Comparison of ENCODE assay signal across 25 cellular contexts in the genomic region with DNA sequence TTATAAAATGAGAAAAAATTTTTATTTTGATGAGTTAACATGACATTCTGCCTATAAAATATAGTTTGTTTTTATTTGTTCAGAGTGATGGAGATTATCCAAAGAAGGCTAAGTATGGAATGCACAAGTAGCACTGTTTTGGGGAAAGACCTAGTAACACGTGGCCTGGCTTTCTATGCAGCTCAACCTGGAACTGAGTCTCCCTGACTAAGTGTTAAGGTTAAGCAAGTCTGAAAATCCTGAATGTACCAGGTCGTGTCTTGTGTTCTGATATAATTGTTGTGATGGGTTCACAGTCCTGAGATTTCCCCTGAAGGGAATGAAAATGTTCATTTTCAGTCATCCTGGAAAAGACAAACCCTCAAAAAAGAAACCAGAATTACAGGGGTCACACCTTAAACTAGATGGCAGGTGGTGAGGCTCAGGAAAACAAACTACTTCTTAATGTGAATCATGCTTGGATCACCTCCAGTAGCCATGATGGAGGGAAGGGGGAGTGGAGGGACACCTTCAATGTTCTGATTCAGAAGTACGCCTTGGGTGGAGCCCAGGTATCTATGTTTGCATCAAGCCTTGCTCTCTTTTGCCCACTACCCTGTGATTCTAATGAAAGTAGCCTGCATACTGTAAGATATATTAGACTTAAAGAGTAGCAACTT.
A peak's percentile ranks its signal among the peaks of the same experiment; 100 is the strongest.
DNase-seq lines count a peak whose midpoint lies in the region; ATAC-seq, FAIRE-seq and TF ChIP-seq lines count a peak whose summit lies in the region.
"Had no signal": no experiment of that assay in that cellular context is flagged by ENCODE, and none has a peak within 500 bp of the region (broad histone marks: within the 10 kb centered on the region; RNA-seq: fewer than 3 reads in every experiment).

No MANE protein-coding gene starts in this region.

- H3K9me3 ChIP-seq in breast epithelium (no peaks in the 10 kb centered on the region), PC-3 (ENCODE audit: low read length) (no peaks in the 10 kb centered on the region)
- H3K9me3 ChIP-seq: A549, BE2C, MG63, Peyer's patch, SJSA1 had no signal

- H3K4me3 ChIP-seq in breast epithelium = no peak overlapping the region
- no peak overlapping the region for H3K4me3 ChIP-seq in PC-3 (ENCODE audit: low read length)
- H3K4me3 ChIP-seq in epithelial cell of esophagus (ENCODE audit: low read length) = no peak overlapping the region
- H3K4me3 ChIP-seq: A549, MG63, Peyer's patch, SJSA1 had no signal

- no peaks in the 10 kb centered on the region for H3F3A ChIP-seq in PC-3 (ENCODE audit: low read length, unreplicated experiment)

- POLR2A ChIA-PET in MCF 10A (lab: Yijun Ruan, JAX) (interaction anchor here (1.2 kb wide), 1 partner anchor 319 kb away, joined by 3 read pairs; no protein-coding TSS in a partner anchor), PC-3 (lab: Charles Lee; ENCODE audit: unreplicated experiment) (no interaction called here)

- peak overlapping the region; percentile 46 for H3K4me2 ChIP-seq in PC-3 (ENCODE audit: low read length)
- H3K4me2 ChIP-seq: A549 had no signal

- H3K4me1 Mint-ChIP-seq in MCF 10A (ENCODE audit: insufficient read depth, unreplicated experiment) = peaks cover 10% of the 10 kb centered on the region
- H3K4me1 Mint-ChIP-seq in type B pancreatic cell (ENCODE audit: unreplicated experiment) = no peaks in the 10 kb centered on the region
- H3K4me1 Mint-ChIP-seq: CD4-positive, CD25-positive, alpha-beta regulatory T cell had no signal

- no peak overlapping the region for H3K27ac ChIP-seq in breast epithelium
- H3K27ac ChIP-seq in PC-3 (ENCODE audit: low read length) = 0 out of 2 replicates have a peak overlapping the region, but pooled peaks have one; percentile 3
- H3K27ac ChIP-seq: A549, Peyer's patch, SJSA1 had no signal

- no peak overlapping the region for H3K9ac ChIP-seq in PC-3 (ENCODE audit: low read length)

- no peaks in the 10 kb centered on the region for H3K9me2 ChIP-seq in PC-3 (replicated peaks; ENCODE audit: low read length)

- peak; percentile 57 for DNase-seq in MCF 10A (ENCODE audit: unreplicated experiment)
- no peak for DNase-seq in breast epithelium (ENCODE audit: low spot score in 2 of 2)
- DNase-seq in PC-3 = peak; percentile 80
- peak; percentile 81 for DNase-seq in epithelial cell of esophagus (ENCODE audit: low read depth)
- DNase-seq in type B pancreatic cell (ENCODE audit: extremely low spot score, unreplicated experiment) = no peak
- no peak for DNase-seq in HTR-8/SVneo (ENCODE audit: insufficient read length, low spot score)
- no peak for DNase-seq in SW 1271 (lab: John Stamatoyannopoulos, UW)
- DNase-seq: BE2C; CD4-positive, CD25-positive, alpha-beta regulatory T cell; GOT3; Karpas-422; MG63; NCI-H1417 treated with DMSO at 0.1 percent for 48 hours; NCI-H1930; NCI-H345; NCI-H526; Peyer's patch had no signal

- H3K27me3 ChIP-seq in breast epithelium (no peaks in the 10 kb centered on the region), PC-3 (ENCODE audit: low read length) (no peaks in the 10 kb centered on the region)
- H3K27me3 ChIP-seq: BE2C, MG63, Peyer's patch, SJSA1 had no signal

- H3K36me3 ChIP-seq in breast epithelium (no peaks in the 10 kb centered on the region), PC-3 (ENCODE audit: low read depth, low read length) (no peaks in the 10 kb centered on the region)
- H3K36me3 ChIP-seq: BE2C, MG63, Peyer's patch, SJSA1 had no signal

- no peak for TF ChIP-seq POLR2A in breast epithelium (IDR thresholded peaks at IDR 0.05)

- no peak overlapping the region for H3K4me3 Mint-ChIP-seq in MCF 10A (ENCODE audit: unreplicated experiment)
- H3K4me3 Mint-ChIP-seq in type B pancreatic cell = no peak overlapping the region
- H3K4me3 Mint-ChIP-seq: CD4-positive, CD25-positive, alpha-beta regulatory T cell; T-helper 1 cell treated with Interleukin-12 subunit alpha and Interleukin-12 subunit beta and Interleukin-4 antibody, amounts not matched to agents 30 μg/mL and 1 μg/mL, for 36 hours had no signal

- H4K20me1 ChIP-seq in PC-3 (ENCODE audit: low read length) = no peaks in the 10 kb centered on the region

- H3K27ac Mint-ChIP-seq in MCF 10A (ENCODE audit: low read depth, unreplicated experiment) (no peak overlapping the region), type B pancreatic cell (peak overlapping the region; percentile 23)
- H3K27ac Mint-ChIP-seq: CD4-positive, CD25-positive, alpha-beta regulatory T cell; T-helper 1 cell treated with Interleukin-12 subunit alpha and Interleukin-12 subunit beta and Interleukin-4 antibody, amounts not matched to agents 30 μg/mL and 1 μg/mL, for 36 hours had no signal

- H3K9me3 Mint-ChIP-seq in MCF 10A (ENCODE audit: unreplicated experiment) = no peaks in the 10 kb centered on the region
- no peaks in the 10 kb centered on the region for H3K9me3 Mint-ChIP-seq in type B pancreatic cell
- H3K9me3 Mint-ChIP-seq: T-helper 1 cell treated with Interleukin-12 subunit alpha and Interleukin-12 subunit beta and Interleukin-4 antibody, amounts not matched to agents 30 μg/mL and 1 μg/mL, for 36 hours had no signal

- H3K27me3 Mint-ChIP-seq in MCF 10A (ENCODE audit: insufficient read depth, unreplicated experiment) (no peaks in the 10 kb centered on the region), type B pancreatic cell (no peaks in the 10 kb centered on the region)
- H3K27me3 Mint-ChIP-seq: CD4-positive, CD25-positive, alpha-beta regulatory T cell had no signal

- H3K4me1 ChIP-seq in breast epithelium = no peaks in the 10 kb centered on the region
- H3K4me1 ChIP-seq in PC-3 (ENCODE audit: insufficient read depth, low read length) = peaks cover 12% of the 10 kb centered on the region
- H3K4me1 ChIP-seq: A549, BE2C, Peyer's patch, SJSA1 had no signal

- no peak for TF ChIP-seq CTCF in MCF 10A (IDR thresholded peaks at IDR 0.05; ENCODE audit: unreplicated experiment)
- no peak for TF ChIP-seq CTCF in breast epithelium (IDR thresholded peaks at IDR 0.05)
- no peak for TF ChIP-seq CTCF in PC-3 (conservative IDR thresholded peaks at IDR 0.05; ENCODE audit: low read depth, low read length)
- no peak for TF ChIP-seq CTCF in epithelial cell of esophagus (IDR thresholded peaks at IDR 0.05; ENCODE audit: insufficient read depth, low read depth, low read length, missing control alignments)
- no peak for TF ChIP-seq CTCF in type B pancreatic cell (conservative IDR thresholded peaks at IDR 0.05)

- no peak for FAIRE-seq in HTR-8/SVneo (lab: Jason Lieb, UNC)
- FAIRE-seq: A549, G401.6, GM12892 had no signal

- no peaks in the 10 kb centered on the region for H3K79me2 ChIP-seq in PC-3 (ENCODE audit: low read length)

- CTCF ChIA-PET in MCF 10A (lab: Yijun Ruan, JAX) (interaction anchor here (0.6 kb wide), 1 partner anchor 278 kb away, joined by 3 read pairs; no protein-coding TSS in a partner anchor), PC-3 (lab: Charles Lee) (no interaction called here)

- ATAC-seq in PC-3 (peak; percentile 82), HG02885 (IDR thresholded peaks at IDR 0.05; ENCODE audit: poor library complexity, unreplicated experiment) (no peak)
- ATAC-seq: A549, HCT116, Right ventricle myocardium inferior had no signal

- H2AFZ ChIP-seq in PC-3 (ENCODE audit: low read length) = no peak overlapping the region

- BruUV-seq in MCF 10A (replicated peaks; lab: Mats Ljungman, UMichigan) (no TSS peak), PC-3 (replicated peaks; lab: Mats Ljungman, UMichigan) (no TSS peak)

- H3K36me3 Mint-ChIP-seq in MCF 10A (ENCODE audit: insufficient read depth, unreplicated experiment) (peaks cover 6% of the 10 kb centered on the region), type B pancreatic cell (no peaks in the 10 kb centered on the region)
- H3K36me3 Mint-ChIP-seq: CD4-positive, CD25-positive, alpha-beta regulatory T cell had no signal

- intact Hi-C loops in MCF 10A (cut with micrococcal nuclease) = no loop called here
- intact Hi-C loops in breast epithelium (cut with DNase I; ENCODE audit: low total_unique reads) = no loop called here
- intact Hi-C loops in PC-3 (cut with micrococcal nuclease) = no loop called here

Comparison
In these comparisons a context has a peak if more than half of its experiments do, and no peak if none do; other contexts are left out.
1. DNase-seq: peak in MCF 10A (single experiment), PC-3 (single experiment) and epithelial cell of esophagus (single experiment); none in breast epithelium (0 of 2), type B pancreatic cell (single experiment), HTR-8/SVneo (single experiment) and SW 1271 (0 of 2).